9 cellular contexts compared by ENCODE assay signal in genomic region chr4:78749972-78750727, GRCh38. TPM values are rescaled to one million over a fixed set of nuclear protein-coding genes. Genes with fewer than 3 reads are reported as not detected.
A peak's percentile ranks its signal among the peaks of the same experiment; 100 is the strongest.
DNase-seq lines count a peak whose midpoint lies in the region; ATAC-seq, FAIRE-seq and TF ChIP-seq lines count a peak whose summit lies in the region.
"Had no signal": no experiment of that assay in that cellular context is flagged by ENCODE, and none has a peak within 500 bp of the region (broad histone marks: within the 10 kb centered on the region; RNA-seq: fewer than 3 reads in every experiment).

No MANE protein-coding gene starts in this region.

- BruUV-seq in HepG2 (replicated peaks; lab: Mats Ljungman, UMichigan): no TSS peak

- H3K9me3 ChIP-seq in right lobe of liver: no peaks in the 10 kb centered on the region
- no peaks in the 10 kb centered on the region for H3K9me3 ChIP-seq in HepG2 (ENCODE audit: low read length)
- no peaks in the 10 kb centered on the region for H3K9me3 ChIP-seq in esophagus muscularis mucosa

- no peak for TF ChIP-seq CTCF in right lobe of liver (IDR thresholded peaks at IDR 0.05)
- no peak for TF ChIP-seq CTCF in HepG2 (CRISPR knock-in tag; IDR thresholded peaks at IDR 0.05)
- TF ChIP-seq CTCF in esophagus muscularis mucosa (IDR thresholded peaks at IDR 0.05): no peak

- TF ChIP-seq EP300 in HepG2 (IDR thresholded peaks at IDR 0.05; ENCODE audit: low read depth in 2 of 2, low read length in 2 of 2) (no peak), HepG2 (CRISPR knock-in tag; IDR thresholded peaks at IDR 0.05; ENCODE audit: borderline replicate concordance) (no peak), esophagus muscularis mucosa (IDR thresholded peaks at IDR 0.05) (no peak)

- H3K4me3 ChIP-seq in right lobe of liver (no peak overlapping the region), HepG2 (replicated peaks in 1 of 3; ENCODE audit: insufficient read depth in 1 of 3, low read depth in 2 of 3, low read length in 3 of 3) (no peak overlapping the region), esophagus muscularis mucosa (no peak overlapping the region)

- POLR2A ChIA-PET in HepG2 (lab: Yijun Ruan, JAX): no interaction called here

- no peak overlapping the region for H2AFZ ChIP-seq in HepG2 (ENCODE audit: low read length)

- ATAC-seq in right lobe of liver: peak; percentile 28 to 60 (median 42)
- no peak for ATAC-seq in HepG2
- peak; percentile 93 for ATAC-seq in HG03159 (IDR thresholded peaks at IDR 0.05; ENCODE audit: unreplicated experiment)
- ATAC-seq in left colon: no peak

- TF ChIP-seq RAD21 in HepG2 (CRISPR knock-in tag; IDR thresholded peaks at IDR 0.05): no peak

- H3K27me3 ChIP-seq in right lobe of liver (no peaks in the 10 kb centered on the region), HepG2 (ENCODE audit: control insufficient read depth in 1 of 2, insufficient read depth in 2 of 2, low read length in 2 of 2) (peaks cover 0 to 3% of the 10 kb centered on the region in 2 experiments; a peak in 1 of 5 replicates), esophagus muscularis mucosa (no peaks in the 10 kb centered on the region)

- WGBS in right lobe of liver (ENCODE audit: insufficient coverage, low coverage, low lambda C conversion rate, missing lambda C conversion rate): 36% methylated on average over 2 of the region's 2 CpGs
- WGBS in HepG2 (ENCODE audit: low lambda C conversion rate): 41% methylated on average over 2 of the region's 2 CpGs
- WGBS in esophagus muscularis mucosa: 15% methylated on average over 2 of the region's 2 CpGs

- TF ChIP-seq POLR2A in right lobe of liver (IDR thresholded peaks at IDR 0.05): no peak
- TF ChIP-seq POLR2A in HepG2 (IDR thresholded peaks at IDR 0.05; ENCODE audit: insufficient read depth in 1 of 2, low read depth in 2 of 2, low read length in 2 of 2): no peak
- TF ChIP-seq POLR2A in esophagus muscularis mucosa (IDR thresholded peaks at IDR 0.05; ENCODE audit: low read depth): no peak

- in situ Hi-C loops in HepG2 (cut with HindIII; ENCODE audit: extremely low pct_ligation_motif_present, low pct_unique_long_range_greater_than_20kb): no loop called here

- no peak overlapping the region for H3K9ac ChIP-seq in HepG2 (ENCODE audit: insufficient read depth, low read depth, low read length)

- no peaks in the 10 kb centered on the region for H3K79me2 ChIP-seq in HepG2 (ENCODE audit: insufficient read depth, low read length)

- H4K20me1 ChIP-seq in HepG2 (ENCODE audit: insufficient read depth, low read length): no peaks in the 10 kb centered on the region

- intact Hi-C loops in right lobe of liver (cut with DNase I): no loop called here
- intact Hi-C loops in HepG2 (cut with micrococcal nuclease; ENCODE audit: unreplicated experiment): no loop called here
- intact Hi-C loops in esophagus muscularis mucosa (cut with DNase I): no loop called here
- intact Hi-C loops in left colon (cut with DNase I, micrococcal nuclease): no loop called here

- H3K36me3 ChIP-seq in right lobe of liver: no peaks in the 10 kb centered on the region
- no peaks in the 10 kb centered on the region for H3K36me3 ChIP-seq in HepG2 (replicated peaks in 1 of 2; ENCODE audit: control insufficient read depth in 1 of 2, insufficient read depth in 2 of 2, low read length in 2 of 2)
- H3K36me3 ChIP-seq in esophagus muscularis mucosa: no peaks in the 10 kb centered on the region

- H3K4me2 ChIP-seq in HepG2 (ENCODE audit: low read depth, low read length): no peak overlapping the region

- no peak overlapping the region for H3K27ac ChIP-seq in right lobe of liver
- no peak overlapping the region for H3K27ac ChIP-seq in HepG2 (ENCODE audit: extremely low read length, insufficient read depth, low read length)
- H3K27ac ChIP-seq in esophagus muscularis mucosa (replicated peaks in 1 of 4): no peak overlapping the region

- FAIRE-seq in HepG2 (lab: Jason Lieb, UNC): no peak

- H3K4me1 ChIP-seq in right lobe of liver (peaks cover 0 to 15% (median 5%) of the 10 kb centered on the region in 4 donors), HepG2 (ENCODE audit: insufficient read depth, low read length) (0 out of 2 replicates have a peak, but pooled peaks cover 7% of the 10 kb centered on the region), esophagus muscularis mucosa (peaks cover 9 to 18% (median 14%) of the 10 kb centered on the region in 4 donors)

- CTCF ChIA-PET in HepG2 (lab: Yijun Ruan, JAX; ENCODE audit: low intra/inter-chr PET ratio, low total read pairs): no interaction called here

- DNase-seq in right lobe of liver: no peak
- DNase-seq in HepG2 (ENCODE audit: low spot score): no peak
- DNase-seq in astrocyte of the hippocampus (ENCODE audit: low read depth, low spot score): peak; percentile 26
- DNase-seq in NCI-H526 (lab: John Stamatoyannopoulos, UW): no peak
- DNase-seq in esophagus muscularis mucosa (ENCODE audit: extremely low spot score): no peak
- no peak for DNase-seq in left colon
- no peak for DNase-seq in activated CD4-positive, alpha-beta T cell treated with anti-CD3 and anti-CD28 coated beads, Interleukin-2, amount 50 U/mL, for 1 hour
- DNase-seq: NCI-H1436 treated with DMSO at 0.1 percent for 48 hours had no signal

TF ChIP-seq in HepG2, 621 proteins besides CTCF, POLR2A, EP300 and RAD21 (continues in another document):
- TF ChIP-seq ELK4 (CRISPR knock-in tag; IDR thresholded peaks at IDR 0.05; ENCODE audit: borderline replicate concordance) (no peak), ZBTB4 (CRISPR knock-in tag; IDR thresholded peaks at IDR 0.05; ENCODE audit: borderline replicate concordance) (no peak), ZNF879 (CRISPR knock-in tag; IDR thresholded peaks at IDR 0.05) (no peak)

RNA-seq across cellular contexts. Expression of gene BMP2K, which starts 26.0 kb away (rescaled TPM):
- total RNA-seq in right lobe of liver (10 to 100 TPM; 13.1 to 23.3 (median 18.2) TPM), HepG2 (2016; rRNA removed; fragmentation: Illumina TruSeq; extraction: Trizol) (15.2 and 15.4 TPM in 2 replicates), esophagus muscularis mucosa (10 to 100 TPM; 42.5 to 53.0 (median 45.0) TPM), left colon (10 to 100 TPM; 56.9 to 63.1 TPM)
- 10.8 and 11.6 TPM in 2 replicates for total RNA-seq in HepG2 (2016; cell fraction: cytosol; rRNA removed; fragmentation: Illumina TruSeq; extraction: Trizol; ENCODE audit: low read depth)
- total RNA-seq in HepG2 (2016; cell fraction: insoluble cytoplasmic fraction; rRNA removed; fragmentation: Illumina TruSeq; extraction: Trizol): 15.3 and 16.6 TPM in 2 replicates
- total RNA-seq in HepG2 (2016; cell fraction: membrane; rRNA removed; fragmentation: Illumina TruSeq; extraction: Trizol): 13.6 and 14.1 TPM in 2 replicates
- 24.2 and 28.7 TPM in 2 replicates for total RNA-seq in HepG2 (2016; cell fraction: nucleus; rRNA removed; fragmentation: Illumina TruSeq; extraction: Trizol)
- 8.4 and 8.6 TPM in 2 replicates for polyA plus RNA-seq in HepG2 (2011; rRNA removed)
- 2.6 and 4.6 TPM in 2 replicates for polyA plus RNA-seq in HepG2 (2011; cell fraction: cytosol; rRNA removed)
- 8.0 and 11.5 TPM in 2 replicates for polyA plus RNA-seq in HepG2 (2011; cell fraction: nucleus; rRNA removed)
- 5.8 and 6.0 TPM in 2 replicates for polyA plus RNA-seq in HepG2 (2012)
- 1.8 and 2.2 TPM in 2 replicates for polyA plus RNA-seq in HepG2 (2016; cell fraction: cytosol; fragmentation: Illumina TruSeq; extraction: Trizol; ENCODE audit: low read depth)
- 13.3 and 15.6 TPM in 2 replicates for polyA plus RNA-seq in HepG2 (2016; cell fraction: insoluble cytoplasmic fraction; fragmentation: Illumina TruSeq; extraction: Trizol; ENCODE audit: low read depth)
- 5.5 and 6.9 TPM in 2 replicates for polyA plus RNA-seq in HepG2 (2016; cell fraction: membrane; fragmentation: Illumina TruSeq; extraction: Trizol; ENCODE audit: low read depth)
- polyA plus RNA-seq in HepG2 (2016; cell fraction: nucleus; fragmentation: Illumina TruSeq; extraction: Trizol; ENCODE audit: insufficient read depth, low read depth): 13.3 and 15.9 TPM in 2 replicates
- polyA minus RNA-seq in HepG2 (2011; rRNA and poly(A)+ RNA removed; ENCODE audit: low replicate concordance): 13.4 and 13.5 TPM in 2 replicates
- 6.9 and 8.5 TPM in 2 replicates for polyA minus RNA-seq in HepG2 (2011; cell fraction: cytosol; rRNA and poly(A)+ RNA removed)
- polyA minus RNA-seq in HepG2 (2011; cell fraction: nucleus; rRNA and poly(A)+ RNA removed): 56.5 and 68.0 TPM in 2 replicates

Comparison
In these comparisons a context has a peak if more than half of its experiments do, and no peak if none do; other contexts are left out.
1. ATAC-seq: peak in right lobe of liver (4 of 4) and HG03159 (single experiment); none in HepG2 (single experiment) and left colon (single experiment).